Comparison of ENCODE assay signal across 8 cellular contexts in the genomic region with DNA sequence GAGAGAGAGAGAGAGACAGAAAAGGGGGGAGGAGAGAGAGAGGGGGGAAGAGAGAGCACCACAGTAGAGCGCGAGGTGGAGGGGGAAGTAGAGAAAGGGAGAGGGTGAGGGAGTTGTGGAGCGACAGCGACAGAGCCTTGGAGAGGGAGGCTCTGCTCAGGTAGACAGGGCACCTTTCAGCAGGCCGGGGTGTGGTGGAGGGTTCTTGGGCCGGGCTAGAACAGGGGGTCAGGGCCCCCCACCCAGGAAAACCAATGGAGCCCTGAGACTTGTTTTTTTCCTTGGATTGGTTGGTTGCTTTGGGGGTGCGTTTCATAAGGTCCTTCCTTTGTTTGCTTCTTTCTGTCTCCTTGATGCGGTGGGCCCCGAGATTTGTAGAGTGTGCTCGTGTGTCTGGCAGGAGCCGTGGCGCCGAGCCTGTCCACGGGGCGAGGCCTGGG.
DNase-seq lines count a peak whose midpoint lies in the region; ATAC-seq and TF ChIP-seq lines count a peak whose summit lies in the region.
"Not testable (repeated sequence)": the region's sequence is repeated elsewhere in the genome, so short reads cannot be mapped to it uniquely, and the experiment has no call there.

No MANE protein-coding gene starts in this region.

- ATAC-seq in lower lobe of right lung, result peak; percentile 64 to 70

- H3K27ac ChIP-seq in lower lobe of right lung, result peak overlapping the region; percentile 83
- H3K27ac ChIP-seq in transverse colon, result peak overlapping the region; percentile 66 to 76 (median 70)

- H3K4me1 ChIP-seq in lower lobe of right lung, result peaks cover 12% of the 10 kb centered on the region
- peaks cover 0 to 35% (median 20%) of the 10 kb centered on the region in 4 donors for H3K4me1 ChIP-seq in transverse colon

- H3K36me3 Mint-ChIP-seq in progenitor cell of endocrine pancreas (ENCODE audit: insufficient read depth), result not testable (repeated sequence)

- H3K4me3 ChIP-seq in NB4 (ENCODE audit: low read depth, low read length) (peak overlapping the region; percentile 64), cardiac fibroblast (replicated peaks in 1 of 2; ENCODE audit: low read depth in 2 of 2, low read length in 2 of 2) (peak overlapping the region; percentile 57 to 64), lower lobe of right lung (peak overlapping the region; percentile 60), transverse colon (peak overlapping the region in 3 of 4 donors; percentile 21 to 53 (median 37))

- H3K27me3 ChIP-seq in lower lobe of right lung (ENCODE audit: low read depth), result peaks cover 56% of the 10 kb centered on the region
- peaks cover 74% of the 10 kb centered on the region for H3K27me3 ChIP-seq in transverse colon

- DNase-seq in G401 (ENCODE audit: low spot score) (peak; percentile 65), NB4 (ENCODE audit: low read depth) (peak; percentile 64), head of caudate nucleus (peak in 31 of 42 donors; percentile 13 to 76 (median 50)), lower lobe of right lung (peak; percentile 67), transverse colon (peak; percentile 26)
- DNase-seq in activated CD8-positive, alpha-beta memory T cell treated with anti-CD3 and anti-CD28 coated beads, Interleukin-2, amount 50 U/mL, for 48 hours, result peak; percentile 70
- DNase-seq in cardiac fibroblast (ENCODE audit: low read depth in 2 of 2); progenitor cell of endocrine pancreas (ENCODE audit: low spot score, unreplicated experiment): not testable (repeated sequence)

- TF ChIP-seq POLR2A in NB4 (IDR thresholded peaks at IDR 0.05; ENCODE audit: extremely low read depth, insufficient read length); transverse colon (IDR thresholded peaks at IDR 0.05): not testable (repeated sequence)

- WGBS in transverse colon (ENCODE audit: low coverage in 1 of 2), 2 donors, result 23 to 33% methylated on average over 15 of the region's 15 CpGs

- H3K36me3 ChIP-seq in lower lobe of right lung, transverse colon: not testable (repeated sequence)

- in situ Hi-C loops in G401 (cut with HindIII; ENCODE audit: low sequenced_read_pairs); transverse colon (cut with MboI; ENCODE audit: low pct_ligation_motif_present in 1 of 4, low pct_unique_long_range_greater_than_20kb in 1 of 4, low sequenced_read_pairs in 3 of 4): not testable (repeated sequence)

- H3K27me3 Mint-ChIP-seq in progenitor cell of endocrine pancreas, result peaks cover 58% of the 10 kb centered on the region

- peaks cover 16% of the 10 kb centered on the region for H3K4me1 Mint-ChIP-seq in progenitor cell of endocrine pancreas (ENCODE audit: low read depth)

- H3K4me3 Mint-ChIP-seq in progenitor cell of endocrine pancreas (ENCODE audit: low read depth), result peak overlapping the region; percentile 73

- not testable (repeated sequence) for H3K9me3 ChIP-seq in lower lobe of right lung, transverse colon

- H3K9me3 Mint-ChIP-seq in progenitor cell of endocrine pancreas (ENCODE audit: low read depth), result not testable (repeated sequence)

- not testable (repeated sequence) for TF ChIP-seq EP300 in transverse colon (IDR thresholded peaks at IDR 0.05; ENCODE audit: low read depth)

- intact Hi-C loops in head of caudate nucleus (cut with DNase I); lower lobe of right lung (cut with DNase I); transverse colon (cut with DNase I; ENCODE audit: low total_unique reads): not testable (repeated sequence)

- not testable (repeated sequence) for TF ChIP-seq CTCF in NB4 (IDR thresholded peaks at IDR 0.05; ENCODE audit: low read depth, low read length); cardiac fibroblast (IDR thresholded peaks at IDR 0.05; ENCODE audit: low read depth, low read length); lower lobe of right lung (IDR thresholded peaks at IDR 0.05); progenitor cell of endocrine pancreas (IDR thresholded peaks at IDR 0.05; ENCODE audit: unreplicated experiment); transverse colon (IDR thresholded peaks at IDR 0.05)

- H3K27ac Mint-ChIP-seq in progenitor cell of endocrine pancreas, result peak overlapping the region; percentile 61
